In genomic region chr1:112380356-112380755, GRCh38 we compare ENCODE assay signal across 2 cellular contexts.
TF ChIP-seq lines count a peak whose summit lies in the region.

No MANE protein-coding gene starts in this region.

TF ChIP-seq in HepG2, 621 proteins besides CTCF, POLR2A, EP300 and RAD21:
- peak; percentile 42; the same call in 1 of the 2 replicates for TF ChIP-seq RAD51 (IDR thresholded peaks at IDR 0.05; ENCODE audit: borderline replicate concordance)
- no peak for TF ChIP-seq ZEB1 (IDR thresholded peaks at IDR 0.05; ENCODE audit: insufficient replicate concordance, low read depth)

TF ChIP-seq in GM12878, 131 proteins besides CTCF, POLR2A, EP300 and RAD21:
- TF ChIP-seq RAD51 (IDR thresholded peaks at IDR 0.05): peak; percentile 36; the same call in 1 of the 2 replicates
- TF ChIP-seq NR2C2 (IDR thresholded peaks at IDR 0.05; ENCODE audit: borderline replicate concordance, control insufficient read depth, insufficient read length, low read depth): no peak
